Comparison of ENCODE assay signal across 25 cellular contexts in the genomic region with DNA sequence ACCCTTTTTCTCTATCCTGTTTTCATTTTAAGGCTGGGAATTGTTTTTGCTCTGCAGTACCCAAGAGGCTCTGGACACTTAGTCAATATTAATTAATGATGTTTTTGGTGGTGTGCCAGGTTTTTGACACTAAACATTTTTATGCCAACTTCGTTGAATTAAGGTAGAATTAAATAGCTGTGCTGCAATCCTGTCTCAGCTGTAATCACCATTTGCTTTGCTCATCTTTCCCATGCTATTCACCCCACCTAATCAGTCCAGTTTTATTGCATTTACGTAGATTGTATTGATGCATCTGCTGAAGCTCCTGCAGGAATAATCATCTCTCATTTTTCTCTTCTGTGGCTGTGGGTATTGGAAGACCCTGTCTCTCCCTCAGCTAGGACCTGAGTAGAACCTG.
"Had no signal": no experiment of that assay in that cellular context is flagged by ENCODE, and none has a peak within 500 bp of the region (broad histone marks: within the 10 kb centered on the region; RNA-seq: fewer than 3 reads in every experiment).

No MANE protein-coding gene starts in this region.

- FAIRE-seq: keratinocyte had no signal

- ATAC-seq: left cardiac atrium; left lobe of liver; lower lobe of right lung; naive thymus-derived CD8-positive, alpha-beta T cell; right lobe of liver; stimulated activated memory B cell treated with anti-CD40 and anti-IgM and Interleukin-4, amounts not matched to agents 10 μg/mL and 1 μg/mL and 100 μg/mL, for 72 hours; stimulated activated naive CD8-positive, alpha-beta T cell treated with anti-CD3 and anti-CD28 coated beads, Interleukin-15, amount 100 ng/mL, for 72 hours had no signal

- H3K36me3 ChIP-seq: lower lobe of right lung, neural progenitor cell, neutrophil, right atrium auricular region, right lobe of liver, tibial nerve, uterus had no signal

- H3K9me3 ChIP-seq: lower lobe of right lung, neutrophil, right atrium auricular region, right lobe of liver, tibial nerve, uterus had no signal

- H3K4me1 ChIP-seq: lower lobe of right lung, right atrium auricular region had no signal

- H3K9ac ChIP-seq: neural progenitor cell had no signal

- H3K27me3 ChIP-seq: neural progenitor cell, neutrophil, right atrium auricular region, right lobe of liver, tibial nerve, uterus had no signal

- H3K4me3 ChIP-seq: lower lobe of right lung, neural progenitor cell, right atrium auricular region, right lobe of liver, smooth muscle cell, tibial nerve, uterus had no signal

- DNase-seq: kidney glomerular epithelial cell; left cardiac atrium; lower lobe of right lung; mammary epithelial cell; mesenchymal stem cell; naive thymus-derived CD8-positive, alpha-beta T cell; nephron progenitor cell; occipital lobe; right lobe of liver; stimulated activated CD4-positive, alpha-beta T cell treated with anti-CD3 and anti-CD28 coated beads, Interleukin-1b, Interleukin-23, amount 100 ng/mL, for 48 hours; stimulated activated CD4-positive, alpha-beta T cell treated with anti-CD3 and anti-CD28 coated beads, Interleukin-2, amount 100 ng/mL, for 48 hours; stimulated activated CD4-positive, alpha-beta T cell treated with anti-CD3 and anti-CD28 coated beads, Interleukin-4, amount 100 ng/mL, for 4 hours; stimulated activated CD8-positive, alpha-beta memory T cell treated with anti-CD3 and anti-CD28 coated beads, Interleukin-4, amount 100 ng/mL, for 48 hours; stimulated activated naive CD4-positive, alpha-beta T cell treated with Interleukin-2 at 50 U/mL for 16 hours; stimulated activated naive CD8-positive, alpha-beta T cell treated with anti-CD3 and anti-CD28 coated beads, Interleukin-15, amount 100 ng/mL, for 72 hours; substantia nigra; uterus had no signal

- H3K27ac ChIP-seq: lower lobe of right lung, neural progenitor cell, neutrophil, right atrium auricular region, right lobe of liver, tibial nerve, uterus had no signal
